Comparison of ENCODE assay signal across 2 cellular contexts in the genomic region with DNA sequence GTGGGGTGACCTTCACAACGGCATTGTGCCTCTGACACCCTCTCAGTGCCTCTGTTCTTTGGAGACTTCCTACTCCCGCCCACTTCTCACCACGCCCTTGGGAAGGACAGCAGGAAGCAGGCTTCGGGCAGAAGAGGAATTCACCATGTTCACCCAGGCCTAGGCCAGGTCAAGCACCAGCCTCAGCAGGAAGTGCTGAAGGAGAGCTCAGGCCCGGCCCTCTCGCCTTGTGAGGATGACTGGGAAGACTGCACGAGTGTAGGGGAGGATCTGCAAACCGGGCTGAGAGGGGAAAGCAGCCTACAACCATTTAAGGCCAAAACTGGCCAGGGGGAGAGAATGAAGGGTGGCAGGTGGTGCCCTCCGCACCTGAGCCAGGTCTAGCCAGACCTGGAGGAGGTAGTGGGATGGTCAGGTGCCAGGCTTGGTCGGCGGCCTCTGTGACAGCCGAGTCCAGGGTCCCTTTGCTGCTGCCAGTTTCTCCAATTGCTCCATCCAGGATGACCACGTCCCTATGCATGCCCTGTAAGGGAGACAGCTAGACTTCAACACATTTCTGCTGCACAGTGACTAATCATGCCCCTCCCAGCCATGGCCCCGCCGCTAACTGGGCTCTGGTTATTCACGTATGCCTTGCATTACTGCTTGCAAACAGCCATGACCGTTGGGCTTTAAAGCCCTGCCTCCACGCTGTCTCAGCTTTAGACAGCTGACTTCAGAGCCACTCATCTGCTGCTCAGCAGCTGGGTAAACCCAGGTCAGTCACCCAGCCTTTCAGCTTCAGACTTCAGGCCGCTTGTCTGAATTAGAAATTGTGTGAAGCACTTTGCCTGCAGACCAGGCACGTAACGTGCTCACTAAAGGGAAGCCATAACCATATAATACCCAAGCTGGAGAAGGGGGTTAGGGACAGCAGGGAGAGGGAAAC.
TF ChIP-seq lines count a peak whose summit lies in the region.

No MANE protein-coding gene starts in this region.

TF ChIP-seq in A549, 52 proteins besides CTCF, POLR2A, EP300 and RAD21:
- no peak for TF ChIP-seq HOXB5 (CRISPR knock-in tag; IDR thresholded peaks at IDR 0.05)

TF ChIP-seq in GM23338, 12 proteins besides CTCF, POLR2A, EP300 and RAD21:
- TF ChIP-seq EZH2phosphoT487 (IDR thresholded peaks at IDR 0.05; ENCODE audit: unreplicated experiment): no peak
- TF ChIP-seq, protein P1, sequence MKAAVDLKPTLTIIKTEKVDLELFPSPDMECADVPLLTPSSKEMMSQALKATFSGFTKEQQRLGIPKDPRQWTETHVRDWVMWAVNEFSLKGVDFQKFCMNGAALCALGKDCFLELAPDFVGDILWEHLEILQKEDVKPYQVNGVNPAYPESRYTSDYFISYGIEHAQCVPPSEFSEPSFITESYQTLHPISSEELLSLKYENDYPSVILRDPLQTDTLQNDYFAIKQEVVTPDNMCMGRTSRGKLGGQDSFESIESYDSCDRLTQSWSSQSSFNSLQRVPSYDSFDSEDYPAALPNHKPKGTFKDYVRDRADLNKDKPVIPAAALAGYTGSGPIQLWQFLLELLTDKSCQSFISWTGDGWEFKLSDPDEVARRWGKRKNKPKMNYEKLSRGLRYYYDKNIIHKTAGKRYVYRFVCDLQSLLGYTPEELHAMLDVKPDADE (IDR thresholded peaks at IDR 0.05): no peak
- TF ChIP-seq EZH2 (IDR thresholded peaks at IDR 0.05; ENCODE audit: low read depth, unreplicated experiment): no peak
- no peak for TF ChIP-seq POLR2AphosphoS5 (IDR thresholded peaks at IDR 0.05; ENCODE audit: low read depth)
- TF ChIP-seq ZNF462 (CRISPR knock-in tag; IDR thresholded peaks at IDR 0.05): no peak
- no peak for TF ChIP-seq CREB1 (CRISPR knock-in tag; IDR thresholded peaks at IDR 0.05; ENCODE audit: low read depth)
- no peak for TF ChIP-seq JUNB (IDR thresholded peaks at IDR 0.05; ENCODE audit: unreplicated experiment)
- no peak for TF ChIP-seq ZNF114 (CRISPR knock-in tag; IDR thresholded peaks at IDR 0.05)
- TF ChIP-seq, protein P2, sequence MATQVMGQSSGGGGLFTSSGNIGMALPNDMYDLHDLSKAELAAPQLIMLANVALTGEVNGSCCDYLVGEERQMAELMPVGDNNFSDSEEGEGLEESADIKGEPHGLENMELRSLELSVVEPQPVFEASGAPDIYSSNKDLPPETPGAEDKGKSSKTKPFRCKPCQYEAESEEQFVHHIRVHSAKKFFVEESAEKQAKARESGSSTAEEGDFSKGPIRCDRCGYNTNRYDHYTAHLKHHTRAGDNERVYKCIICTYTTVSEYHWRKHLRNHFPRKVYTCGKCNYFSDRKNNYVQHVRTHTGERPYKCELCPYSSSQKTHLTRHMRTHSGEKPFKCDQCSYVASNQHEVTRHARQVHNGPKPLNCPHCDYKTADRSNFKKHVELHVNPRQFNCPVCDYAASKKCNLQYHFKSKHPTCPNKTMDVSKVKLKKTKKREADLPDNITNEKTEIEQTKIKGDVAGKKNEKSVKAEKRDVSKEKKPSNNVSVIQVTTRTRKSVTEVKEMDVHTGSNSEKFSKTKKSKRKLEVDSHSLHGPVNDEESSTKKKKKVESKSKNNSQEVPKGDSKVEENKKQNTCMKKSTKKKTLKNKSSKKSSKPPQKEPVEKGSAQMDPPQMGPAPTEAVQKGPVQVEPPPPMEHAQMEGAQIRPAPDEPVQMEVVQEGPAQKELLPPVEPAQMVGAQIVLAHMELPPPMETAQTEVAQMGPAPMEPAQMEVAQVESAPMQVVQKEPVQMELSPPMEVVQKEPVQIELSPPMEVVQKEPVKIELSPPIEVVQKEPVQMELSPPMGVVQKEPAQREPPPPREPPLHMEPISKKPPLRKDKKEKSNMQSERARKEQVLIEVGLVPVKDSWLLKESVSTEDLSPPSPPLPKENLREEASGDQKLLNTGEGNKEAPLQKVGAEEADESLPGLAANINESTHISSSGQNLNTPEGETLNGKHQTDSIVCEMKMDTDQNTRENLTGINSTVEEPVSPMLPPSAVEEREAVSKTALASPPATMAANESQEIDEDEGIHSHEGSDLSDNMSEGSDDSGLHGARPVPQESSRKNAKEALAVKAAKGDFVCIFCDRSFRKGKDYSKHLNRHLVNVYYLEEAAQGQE (IDR thresholded peaks at IDR 0.05; ENCODE audit: unreplicated experiment): no peak
- TF ChIP-seq STAT1 (IDR thresholded peaks at IDR 0.05; ENCODE audit: unreplicated experiment): no peak
- TF ChIP-seq NANOG (IDR thresholded peaks at IDR 0.05; ENCODE audit: borderline replicate concordance): no peak
- no peak for TF ChIP-seq ZNF331 (CRISPR knock-in tag; IDR thresholded peaks at IDR 0.05; ENCODE audit: low read depth)
